2 cellular contexts compared by ENCODE assay signal in genomic region chr11:107915229-107915628, GRCh38.
"Had no signal": no experiment of that assay in that cellular context is flagged by ENCODE, and none has a peak within 500 bp of the region (broad histone marks: within the 10 kb centered on the region; RNA-seq: fewer than 3 reads in every experiment).

No MANE protein-coding gene starts in this region.

- DNase-seq: GDM1, GF-D8 had no signal
